1 cellular context compared by ENCODE assay signal in the genomic region with DNA sequence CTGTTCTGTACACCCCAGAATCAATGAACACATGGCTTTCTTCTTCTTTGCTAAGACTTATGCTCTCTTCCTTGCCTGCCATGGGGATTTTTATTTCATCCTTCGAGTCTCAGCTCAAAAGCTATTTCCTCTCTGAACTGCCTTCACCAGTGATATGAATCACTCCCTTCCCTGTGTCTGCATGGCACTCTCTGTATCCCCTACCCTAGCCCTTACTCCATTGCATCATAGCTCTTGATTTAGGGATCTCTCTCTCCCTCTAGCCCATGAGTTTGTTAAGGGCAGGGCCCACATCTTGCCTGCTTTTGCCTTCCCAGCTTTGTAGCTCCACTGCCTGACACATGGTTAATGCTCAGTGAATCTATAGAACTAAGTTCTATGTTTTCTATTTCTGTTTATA.
TF ChIP-seq lines count a peak whose summit lies in the region.

No MANE protein-coding gene starts in this region.

TF ChIP-seq in SK-N-SH treated with all-trans-retinoic acid at 6 μM for 48 hours, 23 proteins besides CTCF, POLR2A, EP300 and RAD21 (continued from another document):
- TF ChIP-seq, protein P1, sequence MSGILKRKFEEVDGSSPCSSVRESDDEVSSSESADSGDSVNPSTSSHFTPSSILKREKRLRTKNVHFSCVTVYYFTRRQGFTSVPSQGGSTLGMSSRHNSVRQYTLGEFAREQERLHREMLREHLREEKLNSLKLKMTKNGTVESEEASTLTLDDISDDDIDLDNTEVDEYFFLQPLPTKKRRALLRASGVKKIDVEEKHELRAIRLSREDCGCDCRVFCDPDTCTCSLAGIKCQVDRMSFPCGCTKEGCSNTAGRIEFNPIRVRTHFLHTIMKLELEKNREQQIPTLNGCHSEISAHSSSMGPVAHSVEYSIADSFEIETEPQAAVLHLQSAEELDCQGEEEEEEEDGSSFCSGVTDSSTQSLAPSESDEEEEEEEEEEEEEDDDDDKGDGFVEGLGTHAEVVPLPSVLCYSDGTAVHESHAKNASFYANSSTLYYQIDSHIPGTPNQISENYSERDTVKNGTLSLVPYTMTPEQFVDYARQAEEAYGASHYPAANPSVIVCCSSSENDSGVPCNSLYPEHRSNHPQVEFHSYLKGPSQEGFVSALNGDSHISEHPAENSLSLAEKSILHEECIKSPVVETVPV (CRISPR knock-in tag; IDR thresholded peaks at IDR 0.05): no peak
- TF ChIP-seq TOX (CRISPR knock-in tag; IDR thresholded peaks at IDR 0.05; ENCODE audit: borderline replicate concordance) (no peak), ZFP30 (CRISPR knock-in tag; IDR thresholded peaks at IDR 0.05) (no peak)
